ENCODE assay signal across 9 cellular contexts in the genomic region with DNA sequence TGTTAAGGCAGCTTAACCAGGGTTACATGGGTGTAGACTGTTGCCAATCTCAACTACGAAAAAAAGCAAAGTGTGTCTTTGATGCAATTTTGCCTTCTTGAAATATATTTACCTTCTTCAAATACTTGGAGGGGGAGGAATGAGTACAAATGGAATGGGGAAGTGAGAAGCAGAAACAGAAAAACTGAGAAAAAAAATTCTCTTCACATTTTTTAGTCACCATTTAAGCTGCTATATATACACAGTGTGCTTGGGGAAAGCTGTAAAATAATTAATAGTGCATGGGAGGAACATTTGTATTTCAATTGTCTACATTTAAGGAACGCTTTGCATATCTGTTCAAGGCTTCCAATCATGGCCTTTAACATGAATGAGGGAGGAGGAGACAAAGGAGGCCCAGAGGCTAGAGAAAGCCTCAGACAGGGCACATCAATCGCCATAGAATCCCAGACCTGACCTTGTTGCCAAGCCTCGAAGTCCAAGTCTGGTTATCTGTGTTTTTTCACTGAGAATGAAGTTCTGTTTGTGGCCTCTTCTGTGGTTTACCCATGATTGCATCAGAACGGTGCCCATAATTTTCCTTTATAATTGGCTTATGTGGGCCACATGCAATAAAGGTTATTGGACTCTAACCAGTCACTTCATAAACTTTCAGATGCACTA.
A peak's percentile ranks its signal among the peaks of the same experiment; 100 is the strongest.
DNase-seq lines count a peak whose midpoint lies in the region; ATAC-seq and TF ChIP-seq lines count a peak whose summit lies in the region.
"Had no signal": no experiment of that assay in that cellular context is flagged by ENCODE, and none has a peak within 500 bp of the region (broad histone marks: within the 10 kb centered on the region; RNA-seq: fewer than 3 reads in every experiment).

No MANE protein-coding gene starts in this region.

- H3K36me3 ChIP-seq in muscle layer of duodenum (ENCODE audit: control insufficient read depth in 1 of 2, insufficient read depth in 2 of 2, low read length in 2 of 2) (no peaks in the 10 kb centered on the region), MG63 (no peaks in the 10 kb centered on the region)

- H3K4me3 Mint-ChIP-seq in stimulated activated naive CD8-positive, alpha-beta T cell treated with anti-CD3 and anti-CD28 coated beads, Interleukin-15, Interleukin-2, amounts not matched to agents 100 ng/mL and 50 ng/mL, for 24 hours, result no peak overlapping the region
- no peak overlapping the region for H3K4me3 Mint-ChIP-seq in WTC11

- POLR2A ChIA-PET in WTC11 (lab: Charles Lee), result no interaction called here

- H3K4me1 ChIP-seq in muscle layer of duodenum (ENCODE audit: control insufficient read depth in 1 of 2, insufficient read depth in 2 of 2, low read length in 2 of 2), result peaks cover 7 to 10% of the 10 kb centered on the region in 2 donors

- TF ChIP-seq CTCF in WTC11 (IDR thresholded peaks at IDR 0.05), result no peak

- H3K27me3 ChIP-seq in muscle layer of duodenum (ENCODE audit: low read depth, low read length) (no peaks in the 10 kb centered on the region), MG63 (no peaks in the 10 kb centered on the region)

- peaks cover 7% of the 10 kb centered on the region for H3K27me3 Mint-ChIP-seq in stimulated activated naive CD8-positive, alpha-beta T cell treated with anti-CD3 and anti-CD28 coated beads, Interleukin-15, Interleukin-2, amounts not matched to agents 100 ng/mL and 50 ng/mL, for 24 hours
- H3K27me3 Mint-ChIP-seq in WTC11 (ENCODE audit: low read depth), result no peaks in the 10 kb centered on the region; the same call in 1 of the 2 replicates

- peak overlapping the region; percentile 67 for H3K27ac Mint-ChIP-seq in stimulated activated naive CD8-positive, alpha-beta T cell treated with anti-CD3 and anti-CD28 coated beads, Interleukin-15, Interleukin-2, amounts not matched to agents 100 ng/mL and 50 ng/mL, for 24 hours
- no peak overlapping the region for H3K27ac Mint-ChIP-seq in WTC11

- ATAC-seq in stimulated activated naive CD8-positive, alpha-beta T cell treated with anti-CD3 and anti-CD28 coated beads, Interleukin-15, Interleukin-2, amounts not matched to agents 100 U/mL and 50 U/mL, for 24 hours, result no peak
- ATAC-seq in HG03442 (IDR thresholded peaks at IDR 0.05; ENCODE audit: unreplicated experiment), result peak; percentile 47
- ATAC-seq in WTC11, result no peak
- ATAC-seq in HG03196 (IDR thresholded peaks at IDR 0.05; ENCODE audit: unreplicated experiment), result no peak

- no peaks in the 10 kb centered on the region for H3K9me3 ChIP-seq in muscle layer of duodenum (ENCODE audit: control insufficient read depth in 1 of 2, low read length in 2 of 2)
- no peaks in the 10 kb centered on the region for H3K9me3 ChIP-seq in MG63

- H3K27ac ChIP-seq in muscle layer of duodenum (ENCODE audit: low read length), result peak overlapping the region; percentile 10

- peaks cover 13% of the 10 kb centered on the region for H3K4me1 Mint-ChIP-seq in stimulated activated naive CD8-positive, alpha-beta T cell treated with anti-CD3 and anti-CD28 coated beads, Interleukin-15, Interleukin-2, amounts not matched to agents 100 ng/mL and 50 ng/mL, for 24 hours (ENCODE audit: low read depth)
- peaks cover 9% of the 10 kb centered on the region for H3K4me1 Mint-ChIP-seq in WTC11

- no peaks in the 10 kb centered on the region for H3K9me3 Mint-ChIP-seq in stimulated activated naive CD8-positive, alpha-beta T cell treated with anti-CD3 and anti-CD28 coated beads, Interleukin-15, Interleukin-2, amounts not matched to agents 100 ng/mL and 50 ng/mL, for 24 hours
- peaks cover 23% of the 10 kb centered on the region for H3K9me3 Mint-ChIP-seq in WTC11

- CTCF ChIA-PET in WTC11 (lab: Charles Lee), result interaction anchor here (0.6 to 1.9 kb wide), 37 partner anchors 9 to 1481 kb away, joined by 3 to 26 read pairs (median 3); no protein-coding TSS in a partner anchor

- no peak overlapping the region for H3K4me3 ChIP-seq in muscle layer of duodenum (ENCODE audit: low read depth in 1 of 2, low read length in 2 of 2)
- H3K4me3 ChIP-seq in MG63, result no peak overlapping the region
- H3K4me3 ChIP-seq: skin epidermis had no signal

- no peaks in the 10 kb centered on the region for H3K36me3 Mint-ChIP-seq in stimulated activated naive CD8-positive, alpha-beta T cell treated with anti-CD3 and anti-CD28 coated beads, Interleukin-15, Interleukin-2, amounts not matched to agents 100 ng/mL and 50 ng/mL, for 24 hours (ENCODE audit: low read depth)
- H3K36me3 Mint-ChIP-seq in WTC11, result peaks cover 20% of the 10 kb centered on the region

- DNase-seq in stimulated activated naive CD8-positive, alpha-beta T cell treated with anti-CD3 and anti-CD28 coated beads, Interleukin-15, Interleukin-2, amounts not matched to agents 100 U/mL and 50 U/mL, for 24 hours, result no peak
- DNase-seq in WTC11 (ENCODE audit: low spot score), result no peak
- DNase-seq in OCI-M2 (lab: John Stamatoyannopoulos, UW; ENCODE audit: unreplicated experiment), result no peak
- no peak for DNase-seq in MG63

TF ChIP-seq in WTC11, 78 proteins besides CTCF, POLR2A, EP300 and RAD21:
- TF ChIP-seq TEAD4 (CRISPR knock-in tag; IDR thresholded peaks at IDR 0.05), result no peak
- peak; percentile 97 for TF ChIP-seq GABPB1 (CRISPR knock-in tag; IDR thresholded peaks at IDR 0.05)
- TF ChIP-seq AFF4 (CRISPR knock-in tag; IDR thresholded peaks at IDR 0.05; ENCODE audit: borderline replicate concordance), result no peak
- no peak for TF ChIP-seq ESRRA (CRISPR knock-in tag; IDR thresholded peaks at IDR 0.05; ENCODE audit: borderline replicate concordance)
